ENCODE assay signal across 31 cellular contexts in genomic region chr11:64097468-64098317, GRCh38.
DNase-seq lines count a peak whose midpoint lies in the region; ATAC-seq, FAIRE-seq and TF ChIP-seq lines count a peak whose summit lies in the region.
"Had no signal": no experiment of that assay in that cellular context is flagged by ENCODE, and none has a peak within 500 bp of the region (broad histone marks: within the 10 kb centered on the region; RNA-seq: fewer than 3 reads in every experiment).

No MANE protein-coding gene starts in this region.

- H2AK5ac ChIP-seq in H1 (ENCODE audit: low read depth, low read length) = no peak overlapping the region
- peak overlapping the region; percentile 89 for H2AK5ac ChIP-seq in neuronal stem cell (ENCODE audit: low read depth, low read length)

- TF ChIP-seq EP300 in H1 (IDR thresholded peaks at IDR 0.05; ENCODE audit: borderline replicate concordance in 1 of 2, low read depth in 2 of 2, low read length in 2 of 2) (no peak), transverse colon (IDR thresholded peaks at IDR 0.05; ENCODE audit: low read depth) (no peak)

- no peak overlapping the region for H3K4me3 Mint-ChIP-seq in progenitor cell of endocrine pancreas (ENCODE audit: low read depth)
- H3K4me3 Mint-ChIP-seq: activated B cell treated with CpG ODN at 0.5 μM for 24 hours; activated CD8-positive, alpha-beta memory T cell treated with anti-CD3 and anti-CD28 coated beads, Interleukin-2, amount 10 ng/mL, durations not matched to agents 7 days and 5 days; activated T-helper 1 cell treated with anti-CD3 and anti-CD28 coated beads, Interleukin-12 subunit alpha, Interleukin-12 subunit beta, Interleukin-2, Interleukin-4 antibody, amounts not matched to agents 30 ng/mL and 10 ng/mL and 1 ng/mL, durations not matched to agents 14 hours and 24 hours and 36 hours; mesothelial cell of epicardium; naive thymus-derived CD4-positive, alpha-beta T cell; stimulated activated naive B cell treated with anti-CD40 and anti-IgM and Interleukin-4, amounts not matched to agents 10 μg/mL and 1 μg/mL and 100 μg/mL, for 72 hours had no signal

- H3K9ac ChIP-seq in H1 (replicated peaks in 1 of 4; ENCODE audit: extremely low read depth in 1 of 4, low read depth in 3 of 4, low read length in 3 of 4) = no peak overlapping the region
- peak overlapping the region; percentile 38 for H3K9ac ChIP-seq in neuronal stem cell (ENCODE audit: low read depth, low read length, poor library complexity)

- in situ Hi-C loops in transverse colon (cut with MboI; ENCODE audit: low pct_ligation_motif_present in 1 of 4, low pct_unique_long_range_greater_than_20kb in 1 of 4, low sequenced_read_pairs in 3 of 4) = no loop called here

- H4K5ac ChIP-seq in H1 (ENCODE audit: insufficient read length, low read depth, low read length) = no peak overlapping the region

- H3K56ac ChIP-seq in H1 (replicated peaks; ENCODE audit: insufficient read length, low read depth, low read length) = no peak overlapping the region

- H3K9me3 Mint-ChIP-seq in progenitor cell of endocrine pancreas (ENCODE audit: low read depth) = no peaks in the 10 kb centered on the region
- H3K9me3 Mint-ChIP-seq: activated B cell treated with CpG ODN at 0.5 μM for 24 hours; activated T-helper 1 cell treated with anti-CD3 and anti-CD28 coated beads, Interleukin-12 subunit alpha, Interleukin-12 subunit beta, Interleukin-2, Interleukin-4 antibody, amounts not matched to agents 30 ng/mL and 10 ng/mL and 1 ng/mL, durations not matched to agents 14 hours and 24 hours and 36 hours; mesothelial cell of epicardium; naive thymus-derived CD4-positive, alpha-beta T cell had no signal

- no peaks in the 10 kb centered on the region for H3K36me3 Mint-ChIP-seq in progenitor cell of endocrine pancreas (ENCODE audit: insufficient read depth)
- H3K36me3 Mint-ChIP-seq: activated CD8-positive, alpha-beta memory T cell treated with anti-CD3 and anti-CD28 coated beads, Interleukin-2, amount 10 ng/mL, durations not matched to agents 7 days and 5 days; mesothelial cell of epicardium; naive thymus-derived CD4-positive, alpha-beta T cell; stimulated activated naive B cell treated with anti-CD40 and anti-IgM and Interleukin-4, amounts not matched to agents 10 μg/mL and 1 μg/mL and 100 μg/mL, for 72 hours had no signal

- no peak for FAIRE-seq in H1 (lab: Jason Lieb, UNC)
- FAIRE-seq: A549, G401.6, islet of Langerhans had no signal

- no peak overlapping the region for H2BK15ac ChIP-seq in H1 (ENCODE audit: low read length)
- peak overlapping the region; percentile 22 for H2BK15ac ChIP-seq in neuronal stem cell (ENCODE audit: low read length)

- H2BK5ac ChIP-seq in H1 (ENCODE audit: low read depth, low read length) (no peak overlapping the region), neuronal stem cell (ENCODE audit: low read length) (peak overlapping the region; percentile 7)

- H2BK120ac ChIP-seq in H1 (replicated peaks; ENCODE audit: low read depth, low read length) = no peak overlapping the region
- H2BK120ac ChIP-seq in neuronal stem cell (ENCODE audit: low read depth, low read length) = no peak overlapping the region

- WGBS in heart left ventricle, 4 donors = 87 to 92% (median 90%) methylated on average over 19 to 25 of the region's 25 CpGs
- 86% methylated on average over 25 of the region's 25 CpGs; no CpG with 5 or more reads in 1 of the 2 experiments for WGBS in H1 (ENCODE audit: extremely low coverage in 1 of 2, insufficient coverage in 1 of 2, insufficient read length in 1 of 2, insufficient replicate concordance in 2 of 2, low coverage in 1 of 2, low lambda C conversion rate in 2 of 2, missing lambda C conversion rate in 1 of 2), 2 experiments
- no CpG with 5 or more reads among the region's 25 CpGs for WGBS in neuronal stem cell (ENCODE audit: extremely low coverage in 2 of 2, insufficient read length in 2 of 2, insufficient replicate concordance in 1 of 2), 2 donors
- WGBS in transverse colon (ENCODE audit: low coverage in 1 of 2), 2 donors = 84% methylated on average over 24 of the region's 25 CpGs; no CpG with 5 or more reads in 1 of the 2 donors

- no peaks in the 10 kb centered on the region for H3K79me2 ChIP-seq in H1 (ENCODE audit: control insufficient read depth in 1 of 2, insufficient read depth in 2 of 2, low read length in 2 of 2)

- H3K23ac ChIP-seq in H1 (ENCODE audit: insufficient read length) (no peak overlapping the region), neuronal stem cell (ENCODE audit: low read depth, low read length, poor library complexity) (no peak overlapping the region)

- DNase-seq in left ventricle myocardium inferior (no peak), heart left ventricle (no peak), H1 (ENCODE audit: low read depth in 1 of 2, low spot score in 2 of 2) (no peak), neuronal stem cell (ENCODE audit: low spot score) (no peak), transverse colon (no peak), progenitor cell of endocrine pancreas (ENCODE audit: low spot score, unreplicated experiment) (no peak)
- DNase-seq in stimulated activated CD8-positive, alpha-beta memory T cell treated with anti-CD3 and anti-CD28 coated beads, Interleukin-4, amount 100 ng/mL, for 48 hours = no peak
- no peak for DNase-seq in activated naive CD4-positive, alpha-beta T cell treated with Interleukin-2 at 50 U/mL for 16 hours
- DNase-seq: activated B cell treated with CpG ODN at 0.5 μM for 24 hours; activated CD4-positive, alpha-beta T cell treated with anti-CD3 and anti-CD28 coated beads, Interleukin-2, amount 50 U/mL, for 1 hour; activated CD8-positive, alpha-beta memory T cell treated with anti-CD3 and anti-CD28 coated beads, Interleukin-2, amount 10 ng/mL, durations not matched to agents 7 days and 5 days; activated naive CD4-positive, alpha-beta T cell treated with anti-CD3 and anti-CD28 coated beads, Interleukin-2, amount 50 U/mL, for 16 hours; AML-193; amniotic stem cell; GOT3; left ventricle myocardium superior; naive thymus-derived CD4-positive, alpha-beta T cell; NCI-H1048; NCI-H1694 treated with DMSO at 0.1 percent for 48 hours; NCI-H526; ovary; SHP77 treated with DMSO at 0.1 percent for 48 hours; stimulated activated CD4-positive, alpha-beta T cell treated with anti-CD3 and anti-CD28 coated beads, Interleukin-4, amount 100 ng/mL, for 24 hours; stimulated activated naive B cell treated with anti-CD40 and anti-IgM and Interleukin-4, amounts not matched to agents 10 μg/mL and 1 μg/mL and 100 μg/mL, for 72 hours had no signal

- H3K4me2 ChIP-seq in H1 (ENCODE audit: insufficient read depth in 1 of 2, low read depth in 2 of 2, low read length in 2 of 2) (no peak overlapping the region), neuronal stem cell (ENCODE audit: insufficient read depth, low read length, poor library complexity, severe bottlenecking) (no peak overlapping the region)
- H3K4me2 ChIP-seq: A549 had no signal

- H4K8ac ChIP-seq in H1 (ENCODE audit: extremely low read depth, insufficient read depth, low read length) (no peak overlapping the region), neuronal stem cell (ENCODE audit: low read depth, low read length) (no peak overlapping the region)

- H3K23me2 ChIP-seq in H1 (ENCODE audit: low read depth, low read length) = peaks cover 7% of the 10 kb centered on the region; the same call in 1 of the 2 replicates

- TF ChIP-seq CTCF in left ventricle myocardium inferior (IDR thresholded peaks at IDR 0.05; ENCODE audit: borderline replicate concordance) = no peak
- TF ChIP-seq CTCF in heart left ventricle (IDR thresholded peaks at IDR 0.05) = no peak
- no peak for TF ChIP-seq CTCF in H1 (IDR thresholded peaks at IDR 0.05; ENCODE audit: control extremely low read depth in 1 of 3, insufficient read depth in 1 of 3, low read depth in 1 of 3, low read length in 3 of 3)
- TF ChIP-seq CTCF in transverse colon (IDR thresholded peaks at IDR 0.05) = no peak
- TF ChIP-seq CTCF in progenitor cell of endocrine pancreas (IDR thresholded peaks at IDR 0.05; ENCODE audit: unreplicated experiment) = no peak

- TF ChIP-seq RAD21 in H1 (IDR thresholded peaks at IDR 0.05 in 1 of 2, conservative IDR thresholded peaks at IDR 0.05 in 1 of 2; ENCODE audit: low read depth in 2 of 2, low read length in 2 of 2) = no peak

- H3K4ac ChIP-seq in H1 (replicated peaks; ENCODE audit: insufficient read length, low read depth, low read length) (no peak overlapping the region), neuronal stem cell (ENCODE audit: low read length) (no peak overlapping the region)

- CTCF ChIA-PET in H1 (lab: Charles Lee; ENCODE audit: partially characterized antibody) = interaction anchor here (0.6 to 9.3 kb wide), 8 partner anchors 10 to 1545 kb away, joined by 3 to 126 read pairs (median 5); no protein-coding TSS in a partner anchor

- H3K4me1 ChIP-seq in left ventricle myocardium inferior = peaks cover 16% of the 10 kb centered on the region
- peaks cover 0 to 16% (median 0%) of the 10 kb centered on the region in 12 donors for H3K4me1 ChIP-seq in heart left ventricle
- H3K4me1 ChIP-seq in H1 (replicated peaks in 1 of 4; ENCODE audit: control insufficient read depth in 3 of 4, insufficient read depth in 4 of 4, low read length in 3 of 4) = peaks cover 0 to 2% (median under 1%) of the 10 kb centered on the region in 4 experiments; a peak in 6 of 7 replicates
- H3K4me1 ChIP-seq in neuronal stem cell (ENCODE audit: control insufficient read depth in 2 of 2, insufficient read depth in 1 of 2, low read depth in 1 of 2, low read length in 2 of 2) = peaks cover 40 to 61% of the 10 kb centered on the region in 2 donors
- peaks cover 0 to 33% (median 11%) of the 10 kb centered on the region in 4 donors for H3K4me1 ChIP-seq in transverse colon

- H3K27me3 ChIP-seq in left ventricle myocardium inferior (ENCODE audit: low read depth) (no peaks in the 10 kb centered on the region), heart left ventricle (no peaks in the 10 kb centered on the region), H1 (replicated peaks in 1 of 4; ENCODE audit: control insufficient read depth in 3 of 4, extremely low read depth in 1 of 4, insufficient read depth in 3 of 4, low read length in 3 of 4) (peaks cover 2 to 67% (median 44%) of the 10 kb centered on the region in 4 experiments), neuronal stem cell (ENCODE audit: control insufficient read depth in 3 of 3, insufficient read depth in 3 of 3, low read depth in 1 of 3, low read length in 3 of 3) (no peaks in the 10 kb centered on the region), transverse colon (no peaks in the 10 kb centered on the region)
- H3K27me3 ChIP-seq: ovary had no signal

- H2BK20ac ChIP-seq in H1 (ENCODE audit: low read length) = no peak overlapping the region

- peaks cover 17 to 39% of the 10 kb centered on the region in 2 experiments for H4K20me1 ChIP-seq in H1 (replicated peaks in 1 of 2; ENCODE audit: control insufficient read depth in 1 of 2, insufficient read depth in 2 of 2, low read length in 2 of 2)

- intact Hi-C loops in left ventricle myocardium inferior (cut with micrococcal nuclease) (no loop called here), heart left ventricle (cut with DNase I) (no loop called here), transverse colon (cut with DNase I; ENCODE audit: low total_unique reads) (loop anchor here (5.0 kb wide), 1 partner anchor 50 kb away; no protein-coding TSS in a partner anchor)

- H3K36me3 ChIP-seq in left ventricle myocardium inferior = no peaks in the 10 kb centered on the region
- no peaks in the 10 kb centered on the region for H3K36me3 ChIP-seq in heart left ventricle
- H3K36me3 ChIP-seq in H1 (ENCODE audit: control insufficient read depth in 2 of 4, insufficient read depth in 4 of 4, low read length in 3 of 4) = no peaks in the 10 kb centered on the region
- H3K36me3 ChIP-seq in neuronal stem cell (replicated peaks in 1 of 2; ENCODE audit: control insufficient read depth in 2 of 2, insufficient read depth in 2 of 2, low read length in 2 of 2) = no peaks in the 10 kb centered on the region
- H3K36me3 ChIP-seq in transverse colon = no peaks in the 10 kb centered on the region
- H3K36me3 ChIP-seq: ovary had no signal

- no peak for ATAC-seq in heart left ventricle
- ATAC-seq: A549; activated CD8-positive, alpha-beta memory T cell treated with anti-CD3 and anti-CD28 coated beads, Interleukin-2, amount 10 ng/mL, durations not matched to agents 7 days and 5 days; left ventricle myocardium superior; naive thymus-derived CD4-positive, alpha-beta T cell; Panc1; sciatic nerve; stimulated activated naive B cell treated with anti-CD40 and anti-IgM and Interleukin-4, amounts not matched to agents 10 μg/mL and 1 μg/mL and 100 μg/mL, for 72 hours had no signal

- H3K79me1 ChIP-seq in H1 (ENCODE audit: low read depth, low read length) = no peaks in the 10 kb centered on the region; the same call in 1 of the 2 replicates
- no peaks in the 10 kb centered on the region for H3K79me1 ChIP-seq in neuronal stem cell (ENCODE audit: low read depth, low read length)

- H3K14ac ChIP-seq in H1 (ENCODE audit: insufficient read length) (no peak overlapping the region), neuronal stem cell (ENCODE audit: low read length) (no peak overlapping the region)

- H3K27ac ChIP-seq in left ventricle myocardium inferior (replicated peaks) (peak overlapping the region; percentile 19), heart left ventricle (peak overlapping the region in 1 of 12 donors; percentile 81), H1 (ENCODE audit: low read depth, low read length) (no peak overlapping the region), neuronal stem cell (replicated peaks; ENCODE audit: low read length) (no peak overlapping the region), transverse colon (peak overlapping the region; percentile 39 to 74 (median 56))
- H3K27ac ChIP-seq: ovary had no signal

- H3K27me3 Mint-ChIP-seq in progenitor cell of endocrine pancreas = peaks cover 46% of the 10 kb centered on the region
- H3K27me3 Mint-ChIP-seq: activated B cell treated with CpG ODN at 0.5 μM for 24 hours; activated CD8-positive, alpha-beta memory T cell treated with anti-CD3 and anti-CD28 coated beads, Interleukin-2, amount 10 ng/mL, durations not matched to agents 7 days and 5 days; naive thymus-derived CD4-positive, alpha-beta T cell; stimulated activated naive B cell treated with anti-CD40 and anti-IgM and Interleukin-4, amounts not matched to agents 10 μg/mL and 1 μg/mL and 100 μg/mL, for 72 hours had no signal

- no peak overlapping the region for H3K27ac Mint-ChIP-seq in progenitor cell of endocrine pancreas
- H3K27ac Mint-ChIP-seq: activated B cell treated with CpG ODN at 0.5 μM for 24 hours; activated CD8-positive, alpha-beta memory T cell treated with anti-CD3 and anti-CD28 coated beads, Interleukin-2, amount 10 ng/mL, durations not matched to agents 7 days and 5 days; activated T-helper 1 cell treated with anti-CD3 and anti-CD28 coated beads, Interleukin-12 subunit alpha, Interleukin-12 subunit beta, Interleukin-2, Interleukin-4 antibody, amounts not matched to agents 30 ng/mL and 10 ng/mL and 1 ng/mL, durations not matched to agents 14 hours and 24 hours and 36 hours; mesothelial cell of epicardium; naive thymus-derived CD4-positive, alpha-beta T cell; stimulated activated naive B cell treated with anti-CD40 and anti-IgM and Interleukin-4, amounts not matched to agents 10 μg/mL and 1 μg/mL and 100 μg/mL, for 72 hours had no signal

- H4K91ac ChIP-seq in H1 (replicated peaks; ENCODE audit: insufficient read length, low read length) (no peak overlapping the region), neuronal stem cell (ENCODE audit: low read depth, low read length, poor library complexity) (no peak overlapping the region)

- H3K18ac ChIP-seq in H1 (ENCODE audit: extremely low read depth, low read length) (no peak overlapping the region), neuronal stem cell (ENCODE audit: low read length) (peak overlapping the region; percentile 85)

- H2BK12ac ChIP-seq in H1 (ENCODE audit: low read depth, low read length) = peak overlapping the region; percentile 50; the same call in 1 of the 2 replicates
- no peak overlapping the region for H2BK12ac ChIP-seq in neuronal stem cell (ENCODE audit: low read length)

- POLR2A ChIA-PET in H1 (lab: Charles Lee; ENCODE audit: partially characterized antibody) = no interaction called here

- H3K4me3 ChIP-seq in left ventricle myocardium inferior (no peak overlapping the region), heart left ventricle (no peak overlapping the region), H1 (ENCODE audit: extremely low read depth in 1 of 4, insufficient read depth in 2 of 4, low read depth in 3 of 4, low read length in 4 of 4) (no peak overlapping the region), neuronal stem cell (ENCODE audit: low read length in 2 of 2) (no peak overlapping the region), transverse colon (no peak overlapping the region)
- H3K4me3 ChIP-seq: A549, ovary had no signal

- H3K9me3 ChIP-seq in left ventricle myocardium inferior (replicated peaks) (no peaks in the 10 kb centered on the region), heart left ventricle (no peaks in the 10 kb centered on the region), H1 (ENCODE audit: insufficient read depth in 2 of 2, low read depth in 1 of 2, low read length in 1 of 2) (no peaks in the 10 kb centered on the region), neuronal stem cell (replicated peaks in 1 of 2; ENCODE audit: control insufficient read depth in 2 of 2, insufficient read depth in 1 of 2, low read depth in 1 of 2, low read length in 2 of 2) (no peaks in the 10 kb centered on the region), transverse colon (no peaks in the 10 kb centered on the region)
- H3K9me3 ChIP-seq: A549, ovary had no signal

- peaks cover 13% of the 10 kb centered on the region for H3K4me1 Mint-ChIP-seq in progenitor cell of endocrine pancreas (ENCODE audit: low read depth)
- H3K4me1 Mint-ChIP-seq: activated B cell treated with CpG ODN at 0.5 μM for 24 hours; activated CD8-positive, alpha-beta memory T cell treated with anti-CD3 and anti-CD28 coated beads, Interleukin-2, amount 10 ng/mL, durations not matched to agents 7 days and 5 days had no signal

- no peak for TF ChIP-seq POLR2A in heart left ventricle (IDR thresholded peaks at IDR 0.05)
- no peak for TF ChIP-seq POLR2A in H1 (IDR thresholded peaks at IDR 0.05; ENCODE audit: control extremely low read depth in 1 of 2, low read depth in 2 of 2, low read length in 2 of 2)
- TF ChIP-seq POLR2A in transverse colon (IDR thresholded peaks at IDR 0.05) = no peak

- H2AFZ ChIP-seq in H1 (ENCODE audit: low read length) = no peak overlapping the region
- no peak overlapping the region for H2AFZ ChIP-seq in neuronal stem cell (ENCODE audit: low read length)

Comparison
In these comparisons a context has a peak if more than half of its experiments do, and no peak if none do; other contexts are left out.
1. H3K27ac ChIP-seq: peak in left ventricle myocardium inferior (single experiment) and transverse colon (4 of 4); none in H1 (single experiment) and neuronal stem cell (single experiment).